Comparison of ENCODE assay signal across 9 cellular contexts in the genomic region with DNA sequence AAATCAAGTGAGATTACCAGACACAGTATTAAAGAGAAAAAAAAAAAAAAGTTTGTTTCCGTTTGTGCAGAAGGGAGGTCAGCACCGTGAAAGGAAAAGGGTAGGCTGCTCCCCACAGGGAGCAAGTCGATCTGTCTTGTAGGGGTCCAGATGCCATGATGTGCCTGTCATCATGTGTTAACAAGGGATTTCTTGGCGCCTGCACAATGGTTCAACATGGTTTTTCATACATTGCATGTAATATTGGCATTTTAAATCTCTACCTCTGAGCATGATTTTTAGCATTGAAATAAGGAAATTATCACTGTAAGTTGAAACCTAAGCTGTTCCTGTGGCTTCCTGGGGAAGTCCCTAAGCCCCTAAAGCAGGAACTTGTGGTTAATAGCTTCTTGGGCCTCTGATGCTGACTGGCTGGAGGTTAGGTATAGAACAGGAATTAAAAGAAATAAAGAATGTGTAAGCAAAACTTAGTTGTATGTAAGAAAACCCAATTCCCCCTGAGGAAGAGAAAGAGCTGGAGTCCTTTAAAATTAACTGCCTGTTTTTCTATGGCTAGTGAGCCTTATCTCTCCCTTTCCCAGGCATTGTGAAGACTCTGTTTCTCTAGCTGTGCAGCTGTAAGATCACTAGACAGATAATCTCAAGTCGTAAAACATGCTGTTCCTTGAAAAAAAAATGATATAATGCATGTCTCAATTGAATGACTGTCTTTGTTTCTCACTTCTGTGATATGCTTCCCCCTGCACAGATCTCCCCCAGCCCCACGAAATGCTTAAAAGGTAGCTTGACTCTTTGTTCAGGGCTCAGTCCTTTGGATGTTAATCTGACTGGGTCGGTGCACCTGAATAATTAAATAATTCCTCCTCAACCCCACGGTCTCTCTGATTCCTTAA. TPM values are rescaled to one million over a fixed set of nuclear protein-coding genes. Genes with fewer than 3 reads are reported as not detected.
DNase-seq lines count a peak whose midpoint lies in the region; ATAC-seq lines count a peak whose summit lies in the region.
"Had no signal": no experiment of that assay in that cellular context is flagged by ENCODE, and none has a peak within 500 bp of the region (broad histone marks: within the 10 kb centered on the region; RNA-seq: fewer than 3 reads in every experiment).

No MANE protein-coding gene starts in this region.

- peak; percentile 54 for ATAC-seq in activated CD4-positive, alpha-beta T cell treated with anti-CD3 and anti-CD28 coated beads for 36 hours
- ATAC-seq in HG03025 (IDR thresholded peaks at IDR 0.05; ENCODE audit: low FRiP score, unreplicated experiment), result no peak
- ATAC-seq: body of pancreas had no signal

- peaks cover 77% of the 10 kb centered on the region for H3K4me1 Mint-ChIP-seq in activated CD4-positive, alpha-beta T cell treated with anti-CD3 and anti-CD28 coated beads for 36 hours
- H3K4me1 Mint-ChIP-seq in activated CD4-positive, alpha-beta memory T cell treated with anti-CD3 and anti-CD28 coated beads for 36 hours (ENCODE audit: low read depth), result peaks cover 69% of the 10 kb centered on the region

- H3K9me3 Mint-ChIP-seq in activated CD4-positive, alpha-beta T cell treated with anti-CD3 and anti-CD28 coated beads for 36 hours (ENCODE audit: low read depth), result peaks cover 22% of the 10 kb centered on the region
- H3K9me3 Mint-ChIP-seq in activated CD4-positive, alpha-beta memory T cell treated with anti-CD3 and anti-CD28 coated beads for 36 hours, result peaks cover 16% of the 10 kb centered on the region

- peak; percentile 58 for DNase-seq in activated CD4-positive, alpha-beta T cell treated with anti-CD3 and anti-CD28 coated beads for 36 hours
- DNase-seq in activated CD4-positive, alpha-beta T cell treated with anti-CD3 and anti-CD28 coated beads for 1 hour, result no peak
- peak; percentile 70 for DNase-seq in HT-29 (ENCODE audit: low spot score)
- peak; percentile 59 for DNase-seq in activated CD4-positive, alpha-beta memory T cell treated with anti-CD3 and anti-CD28 coated beads for 36 hours
- peak; percentile 62 for DNase-seq in globus pallidus (ENCODE audit: low spot score)
- peak; percentile 26 for DNase-seq in stimulated activated CD8-positive, alpha-beta memory T cell treated with anti-CD3 and anti-CD28 coated beads, Interleukin-12 subunit alpha, Interleukin-12 subunit beta, amount 100 ng/mL, for 4 hours (ENCODE audit: low read depth)
- no peak for DNase-seq in LoVo (ENCODE audit: low spot score)

- no peaks in the 10 kb centered on the region for H3K27me3 Mint-ChIP-seq in activated CD4-positive, alpha-beta T cell treated with anti-CD3 and anti-CD28 coated beads for 36 hours
- no peaks in the 10 kb centered on the region for H3K27me3 Mint-ChIP-seq in activated CD4-positive, alpha-beta memory T cell treated with anti-CD3 and anti-CD28 coated beads for 36 hours

- intact Hi-C loops in activated CD4-positive, alpha-beta T cell treated with anti-CD3 and anti-CD28 coated beads for 36 hours (cut with DNase I, micrococcal nuclease), result loop anchor here in 1 of 2 experiments (2.0 kb wide), 1 partner anchor 29 kb away; the partner anchor contains the start of gene PSMC4
- intact Hi-C loops in activated CD4-positive, alpha-beta memory T cell treated with anti-CD3 and anti-CD28 coated beads for 36 hours (cut with micrococcal nuclease), result no loop called here

- POLR2A ChIA-PET in activated CD4-positive, alpha-beta T cell treated with anti-CD3 and anti-CD28 coated beads for 36 hours (lab: Charles Lee), result interaction anchor here (0.7 to 1.3 kb wide), 3 partner anchors 11 to 36 kb away, joined by 3 to 10 read pairs (median 3); no protein-coding TSS in a partner anchor
- POLR2A ChIA-PET in activated CD4-positive, alpha-beta memory T cell treated with anti-CD3 and anti-CD28 coated beads for 36 hours (lab: Charles Lee), result interaction anchor here (0.6 to 1.4 kb wide), 3 partner anchors 27 to 50 kb away, joined by 3 to 5 read pairs (median 3); partner anchors contain the start of gene PSMC4

- CTCF ChIA-PET in activated CD4-positive, alpha-beta T cell treated with anti-CD3 and anti-CD28 coated beads for 36 hours (lab: Charles Lee), result interaction anchor here (0.8 to 1.3 kb wide), 8 partner anchors 10 to 359 kb away, joined by 3 to 5 read pairs (median 3); partner anchors contain the start of gene PSMC4
- CTCF ChIA-PET in activated CD4-positive, alpha-beta memory T cell treated with anti-CD3 and anti-CD28 coated beads for 36 hours (lab: Charles Lee), result interaction anchor here (0.5 to 2.3 kb wide), 4 partner anchors 11 to 364 kb away, joined by 3 to 15 read pairs (median 4); partner anchors contain the start of gene PSMC4

- H3K36me3 Mint-ChIP-seq in activated CD4-positive, alpha-beta T cell treated with anti-CD3 and anti-CD28 coated beads for 36 hours (ENCODE audit: low read depth), result peaks cover 10% of the 10 kb centered on the region
- peaks cover 10% of the 10 kb centered on the region for H3K36me3 Mint-ChIP-seq in activated CD4-positive, alpha-beta memory T cell treated with anti-CD3 and anti-CD28 coated beads for 36 hours

- peak overlapping the region; percentile 79 for H3K27ac Mint-ChIP-seq in activated CD4-positive, alpha-beta T cell treated with anti-CD3 and anti-CD28 coated beads for 36 hours
- H3K27ac Mint-ChIP-seq in activated CD4-positive, alpha-beta memory T cell treated with anti-CD3 and anti-CD28 coated beads for 36 hours, result peak overlapping the region; percentile 70

- peak overlapping the region; percentile 54 for H3K4me3 Mint-ChIP-seq in activated CD4-positive, alpha-beta T cell treated with anti-CD3 and anti-CD28 coated beads for 36 hours
- H3K4me3 Mint-ChIP-seq in activated CD4-positive, alpha-beta memory T cell treated with anti-CD3 and anti-CD28 coated beads for 36 hours, result peak overlapping the region; percentile 43

RNA-seq across cellular contexts. Expression of gene FCGBP, which starts 7.4 kb away (rescaled TPM):
- 1 to 10 TPM; 4.9 TPM for total RNA-seq in activated CD4-positive, alpha-beta T cell treated with anti-CD3 and anti-CD28 coated beads for 36 hours
- 10.1 and 14.8 TPM in 2 replicates for total RNA-seq in HT-29 (2014; rRNA removed; shearing (Covaris generic))
- total RNA-seq in activated CD4-positive, alpha-beta memory T cell treated with anti-CD3 and anti-CD28 coated beads for 36 hours, result 1 to 10 TPM; 3.6 TPM

RNA-seq across cellular contexts. Expression of gene PSMC4, which starts 29.1 kb away (rescaled TPM):
- 100 to 1,000 TPM; 114 to 140 TPM for total RNA-seq in activated CD4-positive, alpha-beta T cell treated with anti-CD3 and anti-CD28 coated beads for 36 hours
- total RNA-seq in HT-29 (2014; rRNA removed; shearing (Covaris generic)), result 284 and 351 TPM in 2 replicates
- total RNA-seq in activated CD4-positive, alpha-beta memory T cell treated with anti-CD3 and anti-CD28 coated beads for 36 hours, result 100 to 1,000 TPM; 105 to 107 TPM

RNA-seq across cellular contexts. Expression of gene ZNF546, which starts 55.0 kb away (rescaled TPM):
- total RNA-seq in activated CD4-positive, alpha-beta T cell treated with anti-CD3 and anti-CD28 coated beads for 36 hours, result 1 to 10 TPM; 6.3 to 6.9 TPM
- total RNA-seq in HT-29 (2014; rRNA removed; shearing (Covaris generic)), result not detected in 2 replicates
- total RNA-seq in activated CD4-positive, alpha-beta memory T cell treated with anti-CD3 and anti-CD28 coated beads for 36 hours, result 1 to 10 TPM; 4.2 to 5.5 TPM

Comparison
In these comparisons a context has a peak if more than half of its experiments do, and no peak if none do; other contexts are left out.
1. DNase-seq: peak in activated CD4-positive, alpha-beta T cell treated with anti-CD3 and anti-CD28 coated beads for 36 hours (single experiment), HT-29 (single experiment), activated CD4-positive, alpha-beta memory T cell treated with anti-CD3 and anti-CD28 coated beads for 36 hours (single experiment), globus pallidus (single experiment) and stimulated activated CD8-positive, alpha-beta memory T cell treated with anti-CD3 and anti-CD28 coated beads, Interleukin-12 subunit alpha, Interleukin-12 subunit beta, amount 100 ng/mL, for 4 hours (single experiment); none in activated CD4-positive, alpha-beta T cell treated with anti-CD3 and anti-CD28 coated beads for 1 hour (single experiment) and LoVo (single experiment).